Comparison of ENCODE assay signal across 8 cellular contexts in genomic region chr2:237704476-237705224, GRCh38.
DNase-seq lines count a peak whose midpoint lies in the region; ATAC-seq and TF ChIP-seq lines count a peak whose summit lies in the region.

No MANE protein-coding gene starts in this region.

- POLR2A ChIA-PET in CD8-positive, alpha-beta T cell (lab: Charles Lee) = no interaction called here

- H3K4me1 ChIP-seq in CD8-positive, alpha-beta T cell (ENCODE audit: insufficient read depth, low read length) = peaks cover 87% of the 10 kb centered on the region
- peaks cover 27% of the 10 kb centered on the region for H3K4me1 ChIP-seq in colonic mucosa
- peaks cover 0 to 62% (median 51%) of the 10 kb centered on the region in 4 donors for H3K4me1 ChIP-seq in tibial nerve

- no peaks in the 10 kb centered on the region for H3K9me3 Mint-ChIP-seq in CD8-positive, alpha-beta T cell
- no peaks in the 10 kb centered on the region for H3K9me3 Mint-ChIP-seq in nephron

- intact Hi-C loops in CD8-positive, alpha-beta T cell (cut with DNase I, micrococcal nuclease) = loop anchor here (5.0 to 10.0 kb wide), 3 partner anchors 32 to 260 kb away; partner anchors contain the start of gene UBE2F (in 1 of the 2)
- intact Hi-C loops in colonic mucosa (cut with DNase I) (no loop called here), dorsolateral prefrontal cortex (cut with DNase I) (no loop called here)

- H3K4me3 ChIP-seq in CD8-positive, alpha-beta T cell (ENCODE audit: low read depth, low read length) = no peak overlapping the region
- H3K4me3 ChIP-seq in colonic mucosa = no peak overlapping the region
- H3K4me3 ChIP-seq in tibial nerve = no peak overlapping the region
- H3K4me3 ChIP-seq in dorsolateral prefrontal cortex = no peak overlapping the region

- H3K9me3 ChIP-seq in CD8-positive, alpha-beta T cell (ENCODE audit: low read length) = no peaks in the 10 kb centered on the region
- H3K9me3 ChIP-seq in colonic mucosa (no peaks in the 10 kb centered on the region), tibial nerve (no peaks in the 10 kb centered on the region)

- peaks cover 86% of the 10 kb centered on the region for H3K4me1 Mint-ChIP-seq in CD8-positive, alpha-beta T cell (ENCODE audit: low read depth)
- peaks cover 77% of the 10 kb centered on the region for H3K4me1 Mint-ChIP-seq in nephron

- DNase-seq in CD8-positive, alpha-beta T cell = peak in 1 of 7 experiments; percentile 5
- DNase-seq in MV-4-11 (lab: John Stamatoyannopoulos, UW) = peak; percentile 72
- DNase-seq in colonic mucosa = no peak
- no peak for DNase-seq in tibial nerve (ENCODE audit: low spot score in 2 of 2)
- no peak for DNase-seq in dorsolateral prefrontal cortex
- DNase-seq in NCI-H69 (lab: John Stamatoyannopoulos, UW) = no peak

- H3K27me3 ChIP-seq in CD8-positive, alpha-beta T cell (ENCODE audit: insufficient read depth, low read length) = no peaks in the 10 kb centered on the region
- no peaks in the 10 kb centered on the region for H3K27me3 ChIP-seq in colonic mucosa
- H3K27me3 ChIP-seq in tibial nerve = no peaks in the 10 kb centered on the region
- H3K27me3 ChIP-seq in dorsolateral prefrontal cortex = no peaks in the 10 kb centered on the region

- TF ChIP-seq POLR2A in tibial nerve (IDR thresholded peaks at IDR 0.05) = no peak

- ATAC-seq in CD8-positive, alpha-beta T cell = no peak
- no peak for ATAC-seq in HG03378 (IDR thresholded peaks at IDR 0.05; ENCODE audit: unreplicated experiment)

- peaks cover 7% of the 10 kb centered on the region for H3K36me3 ChIP-seq in CD8-positive, alpha-beta T cell (ENCODE audit: insufficient read depth, low read length)
- no peaks in the 10 kb centered on the region for H3K36me3 ChIP-seq in colonic mucosa
- peaks cover 0 to 14% (median 0%) of the 10 kb centered on the region in 3 donors for H3K36me3 ChIP-seq in tibial nerve

- TF ChIP-seq CTCF in CD8-positive, alpha-beta T cell (IDR thresholded peaks at IDR 0.05) = no peak
- no peak for TF ChIP-seq CTCF in colonic mucosa (IDR thresholded peaks at IDR 0.05)
- no peak for TF ChIP-seq CTCF in nephron (IDR thresholded peaks at IDR 0.05; ENCODE audit: unreplicated experiment in 3 of 3)
- TF ChIP-seq CTCF in tibial nerve (IDR thresholded peaks at IDR 0.05) = no peak
- no peak for TF ChIP-seq CTCF in dorsolateral prefrontal cortex (IDR thresholded peaks at IDR 0.05 in 54 of 56, conservative IDR thresholded peaks at IDR 0.05 in 2 of 56; ENCODE audit: low read depth in 1 of 56, partially characterized antibody in 56 of 56)

- peak in 1 of 2 donors; percentile 66 for TF ChIP-seq EP300 in tibial nerve (IDR thresholded peaks at IDR 0.05)

- CTCF ChIA-PET in CD8-positive, alpha-beta T cell (lab: Charles Lee) = interaction anchor here (0.8 to 25.3 kb wide), 2 partner anchors 31 to 41 kb away, joined by 3 to 328 read pairs; no protein-coding TSS in a partner anchor

- H3K4me3 Mint-ChIP-seq in CD8-positive, alpha-beta T cell = peak overlapping the region; percentile 61
- no peak overlapping the region for H3K4me3 Mint-ChIP-seq in nephron

- no peak overlapping the region for H3K27ac ChIP-seq in CD8-positive, alpha-beta T cell (ENCODE audit: low read depth, low read length)
- H3K27ac ChIP-seq in colonic mucosa = peak overlapping the region; percentile 9
- H3K27ac ChIP-seq in tibial nerve = peak overlapping the region in 2 of 4 donors; percentile 76 to 80
- no peak overlapping the region for H3K27ac ChIP-seq in dorsolateral prefrontal cortex

- peaks cover 35% of the 10 kb centered on the region for H3K36me3 Mint-ChIP-seq in CD8-positive, alpha-beta T cell
- peaks cover 6% of the 10 kb centered on the region for H3K36me3 Mint-ChIP-seq in nephron (ENCODE audit: low read depth)

- 83 to 91% methylated on average over 10 to 12 of the region's 12 CpGs for WGBS in tibial nerve, 2 donors

- no peaks in the 10 kb centered on the region for H3K27me3 Mint-ChIP-seq in CD8-positive, alpha-beta T cell (ENCODE audit: low read depth)
- peaks cover 8% of the 10 kb centered on the region for H3K27me3 Mint-ChIP-seq in nephron (ENCODE audit: low read depth)

- peak overlapping the region; percentile 94 for H3K27ac Mint-ChIP-seq in CD8-positive, alpha-beta T cell
- peak overlapping the region; percentile 46 to 69 (median 63) for H3K27ac Mint-ChIP-seq in nephron

- no peak overlapping the region for H3K9ac ChIP-seq in colonic mucosa (ENCODE audit: low read depth in 2 of 2, low read length in 2 of 2)

Comparison
In these comparisons a context has a peak if more than half of its experiments do, and no peak if none do; other contexts are left out.
1. intact Hi-C loops: an anchor here in CD8-positive, alpha-beta T cell (5.0 to 10.0 kb wide); none called in colonic mucosa and dorsolateral prefrontal cortex.